15 cellular contexts compared by ENCODE assay signal in the genomic region with DNA sequence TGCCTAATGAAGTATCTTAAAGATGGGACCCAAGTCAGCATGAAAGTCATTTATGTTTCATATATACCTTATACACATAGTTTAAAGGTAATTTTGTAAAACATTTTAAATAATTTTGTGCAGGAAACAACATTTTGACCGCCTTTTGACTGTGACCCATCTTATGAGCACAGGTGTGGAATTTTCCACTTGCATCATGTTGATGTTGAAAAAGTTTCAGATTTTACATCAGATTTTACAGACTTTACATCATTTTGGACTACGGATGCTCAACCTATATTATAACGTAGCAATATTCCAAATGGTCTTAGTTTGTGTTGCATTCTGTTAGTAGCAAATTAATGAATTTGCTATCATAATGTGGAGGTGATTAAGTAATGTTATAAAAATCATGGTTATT. TPM values are rescaled to one million over a fixed set of nuclear protein-coding genes. Genes with fewer than 3 reads are reported as not detected.
DNase-seq lines count a peak whose midpoint lies in the region; ATAC-seq and TF ChIP-seq lines count a peak whose summit lies in the region.
"Had no signal": no experiment of that assay in that cellular context is flagged by ENCODE, and none has a peak within 500 bp of the region (broad histone marks: within the 10 kb centered on the region; RNA-seq: fewer than 3 reads in every experiment).

No MANE protein-coding gene starts in this region.

- H3K9me3 Mint-ChIP-seq in activated CD8-positive, alpha-beta T cell treated with anti-CD3 and anti-CD28 coated beads for 36 hours = no peaks in the 10 kb centered on the region
- H3K9me3 Mint-ChIP-seq in activated CD8-positive, alpha-beta T cell treated with anti-CD3 and anti-CD28 coated beads, Interleukin-2, amount 10 ng/mL, durations not matched to agents 7 days and 5 days (ENCODE audit: insufficient read depth) = no peaks in the 10 kb centered on the region
- no peaks in the 10 kb centered on the region for H3K9me3 Mint-ChIP-seq in stimulated activated naive CD8-positive, alpha-beta T cell treated with anti-CD3 and anti-CD28 coated beads, Interleukin-15, Interleukin-2, amounts not matched to agents 100 ng/mL and 50 ng/mL, for 24 hours
- no peaks in the 10 kb centered on the region for H3K9me3 Mint-ChIP-seq in activated naive CD8-positive, alpha-beta T cell treated with anti-CD3 and anti-CD28 coated beads for 36 hours
- H3K9me3 Mint-ChIP-seq in natural killer cell treated with Interleukin-12 subunit alpha and Interleukin-12 subunit beta and Interleukin-15 and Interleukin-18, amount 100 ng/mL, for 72 hours = no peaks in the 10 kb centered on the region
- H3K9me3 Mint-ChIP-seq: CD4-positive, alpha-beta memory T cell had no signal

- no peak for TF ChIP-seq CTCF in activated CD8-positive, alpha-beta T cell treated with anti-CD3 and anti-CD28 coated beads for 36 hours (IDR thresholded peaks at IDR 0.05)

- POLR2A ChIA-PET in activated CD8-positive, alpha-beta T cell treated with anti-CD3 and anti-CD28 coated beads for 36 hours (lab: Charles Lee) = no interaction called here
- POLR2A ChIA-PET in activated CD8-positive, alpha-beta T cell treated with anti-CD3 and anti-CD28 coated beads, Interleukin-2, amount 10 ng/mL, durations not matched to agents 7 days and 5 days (lab: Charles Lee) = no interaction called here

- no peak for DNase-seq in activated CD8-positive, alpha-beta T cell treated with anti-CD3 and anti-CD28 coated beads for 36 hours
- no peak for DNase-seq in activated CD8-positive, alpha-beta T cell treated with anti-CD3 and anti-CD28 coated beads, Interleukin-2, amount 10 ng/mL, durations not matched to agents 7 days and 5 days
- no peak for DNase-seq in stimulated activated naive CD8-positive, alpha-beta T cell treated with anti-CD3 and anti-CD28 coated beads, Interleukin-15, Interleukin-2, amounts not matched to agents 100 U/mL and 50 U/mL, for 24 hours
- no peak for DNase-seq in activated naive CD8-positive, alpha-beta T cell treated with anti-CD3 and anti-CD28 coated beads for 36 hours
- no peak for DNase-seq in GM19240 (ENCODE audit: insufficient read length, low spot score)
- DNase-seq in natural killer cell treated with Interleukin-12 subunit alpha and Interleukin-12 subunit beta and Interleukin-15 and Interleukin-18, amount 100 ng/mL, for 72 hours (ENCODE audit: low spot score) = no peak
- DNase-seq: C1 segment of cervical spinal cord; CD4-positive, alpha-beta memory T cell; DMS79; GM23248; H7 had no signal

- H3K27ac Mint-ChIP-seq in activated CD8-positive, alpha-beta T cell treated with anti-CD3 and anti-CD28 coated beads for 36 hours = peak overlapping the region; percentile 68
- H3K27ac Mint-ChIP-seq in activated CD8-positive, alpha-beta T cell treated with anti-CD3 and anti-CD28 coated beads, Interleukin-2, amount 10 ng/mL, durations not matched to agents 7 days and 5 days = no peak overlapping the region
- peak overlapping the region; percentile 43 for H3K27ac Mint-ChIP-seq in stimulated activated naive CD8-positive, alpha-beta T cell treated with anti-CD3 and anti-CD28 coated beads, Interleukin-15, Interleukin-2, amounts not matched to agents 100 ng/mL and 50 ng/mL, for 24 hours
- H3K27ac Mint-ChIP-seq in activated naive CD8-positive, alpha-beta T cell treated with anti-CD3 and anti-CD28 coated beads for 36 hours = peak overlapping the region; percentile 28
- H3K27ac Mint-ChIP-seq in natural killer cell treated with Interleukin-12 subunit alpha and Interleukin-12 subunit beta and Interleukin-15 and Interleukin-18, amount 100 ng/mL, for 72 hours = peak overlapping the region in 1 of 2 donors; percentile 54
- H3K27ac Mint-ChIP-seq: B cell had no signal

- no peak for ATAC-seq in activated CD8-positive, alpha-beta T cell treated with anti-CD3 and anti-CD28 coated beads for 36 hours
- ATAC-seq in activated CD8-positive, alpha-beta T cell treated with anti-CD3 and anti-CD28 coated beads, Interleukin-2, amount 10 ng/mL, durations not matched to agents 7 days and 5 days = no peak
- no peak for ATAC-seq in stimulated activated naive CD8-positive, alpha-beta T cell treated with anti-CD3 and anti-CD28 coated beads, Interleukin-15, Interleukin-2, amounts not matched to agents 100 U/mL and 50 U/mL, for 24 hours
- no peak for ATAC-seq in natural killer cell treated with Interleukin-12 subunit alpha and Interleukin-12 subunit beta and Interleukin-15 and Interleukin-18, amount 100 ng/mL, for 72 hours
- ATAC-seq in HG03045 (IDR thresholded peaks at IDR 0.05; ENCODE audit: unreplicated experiment) = no peak
- ATAC-seq: GM12878 had no signal

- CTCF ChIA-PET in activated CD8-positive, alpha-beta T cell treated with anti-CD3 and anti-CD28 coated beads for 36 hours (lab: Charles Lee) = interaction anchor here (0.6 to 1.5 kb wide), 2 partner anchors 9 to 321 kb away, joined by 3 read pairs; no protein-coding TSS in a partner anchor
- CTCF ChIA-PET in activated CD8-positive, alpha-beta T cell treated with anti-CD3 and anti-CD28 coated beads, Interleukin-2, amount 10 ng/mL, durations not matched to agents 7 days and 5 days (lab: Charles Lee) = no interaction called here

- no peak overlapping the region for H3K4me3 Mint-ChIP-seq in activated CD8-positive, alpha-beta T cell treated with anti-CD3 and anti-CD28 coated beads for 36 hours
- H3K4me3 Mint-ChIP-seq in activated CD8-positive, alpha-beta T cell treated with anti-CD3 and anti-CD28 coated beads, Interleukin-2, amount 10 ng/mL, durations not matched to agents 7 days and 5 days = no peak overlapping the region
- no peak overlapping the region for H3K4me3 Mint-ChIP-seq in stimulated activated naive CD8-positive, alpha-beta T cell treated with anti-CD3 and anti-CD28 coated beads, Interleukin-15, Interleukin-2, amounts not matched to agents 100 ng/mL and 50 ng/mL, for 24 hours
- H3K4me3 Mint-ChIP-seq in activated naive CD8-positive, alpha-beta T cell treated with anti-CD3 and anti-CD28 coated beads for 36 hours = no peak overlapping the region
- no peak overlapping the region for H3K4me3 Mint-ChIP-seq in natural killer cell treated with Interleukin-12 subunit alpha and Interleukin-12 subunit beta and Interleukin-15 and Interleukin-18, amount 100 ng/mL, for 72 hours
- H3K4me3 Mint-ChIP-seq: B cell; CD4-positive, alpha-beta memory T cell had no signal

- H3K27me3 Mint-ChIP-seq in activated CD8-positive, alpha-beta T cell treated with anti-CD3 and anti-CD28 coated beads for 36 hours = no peaks in the 10 kb centered on the region
- no peaks in the 10 kb centered on the region for H3K27me3 Mint-ChIP-seq in activated CD8-positive, alpha-beta T cell treated with anti-CD3 and anti-CD28 coated beads, Interleukin-2, amount 10 ng/mL, durations not matched to agents 7 days and 5 days (ENCODE audit: low read depth)
- H3K27me3 Mint-ChIP-seq in stimulated activated naive CD8-positive, alpha-beta T cell treated with anti-CD3 and anti-CD28 coated beads, Interleukin-15, Interleukin-2, amounts not matched to agents 100 ng/mL and 50 ng/mL, for 24 hours = no peaks in the 10 kb centered on the region
- no peaks in the 10 kb centered on the region for H3K27me3 Mint-ChIP-seq in activated naive CD8-positive, alpha-beta T cell treated with anti-CD3 and anti-CD28 coated beads for 36 hours
- no peaks in the 10 kb centered on the region for H3K27me3 Mint-ChIP-seq in natural killer cell treated with Interleukin-12 subunit alpha and Interleukin-12 subunit beta and Interleukin-15 and Interleukin-18, amount 100 ng/mL, for 72 hours
- H3K27me3 Mint-ChIP-seq: B cell; CD4-positive, alpha-beta memory T cell had no signal

- H3K36me3 Mint-ChIP-seq in activated CD8-positive, alpha-beta T cell treated with anti-CD3 and anti-CD28 coated beads for 36 hours (ENCODE audit: low read depth) = peaks cover 53% of the 10 kb centered on the region
- H3K36me3 Mint-ChIP-seq in activated CD8-positive, alpha-beta T cell treated with anti-CD3 and anti-CD28 coated beads, Interleukin-2, amount 10 ng/mL, durations not matched to agents 7 days and 5 days (ENCODE audit: low read depth) = peaks cover 56% of the 10 kb centered on the region
- peaks cover 73% of the 10 kb centered on the region for H3K36me3 Mint-ChIP-seq in stimulated activated naive CD8-positive, alpha-beta T cell treated with anti-CD3 and anti-CD28 coated beads, Interleukin-15, Interleukin-2, amounts not matched to agents 100 ng/mL and 50 ng/mL, for 24 hours (ENCODE audit: low read depth)
- peaks cover 47% of the 10 kb centered on the region for H3K36me3 Mint-ChIP-seq in activated naive CD8-positive, alpha-beta T cell treated with anti-CD3 and anti-CD28 coated beads for 36 hours
- H3K36me3 Mint-ChIP-seq in natural killer cell treated with Interleukin-12 subunit alpha and Interleukin-12 subunit beta and Interleukin-15 and Interleukin-18, amount 100 ng/mL, for 72 hours = peaks cover 5% of the 10 kb centered on the region

- H3K4me1 Mint-ChIP-seq in activated CD8-positive, alpha-beta T cell treated with anti-CD3 and anti-CD28 coated beads for 36 hours (ENCODE audit: low read depth) = peaks cover 39% of the 10 kb centered on the region
- peaks cover 22% of the 10 kb centered on the region for H3K4me1 Mint-ChIP-seq in activated CD8-positive, alpha-beta T cell treated with anti-CD3 and anti-CD28 coated beads, Interleukin-2, amount 10 ng/mL, durations not matched to agents 7 days and 5 days (ENCODE audit: low read depth)
- H3K4me1 Mint-ChIP-seq in stimulated activated naive CD8-positive, alpha-beta T cell treated with anti-CD3 and anti-CD28 coated beads, Interleukin-15, Interleukin-2, amounts not matched to agents 100 ng/mL and 50 ng/mL, for 24 hours (ENCODE audit: low read depth) = peaks cover 39% of the 10 kb centered on the region
- peaks cover 36% of the 10 kb centered on the region for H3K4me1 Mint-ChIP-seq in activated naive CD8-positive, alpha-beta T cell treated with anti-CD3 and anti-CD28 coated beads for 36 hours
- H3K4me1 Mint-ChIP-seq in natural killer cell treated with Interleukin-12 subunit alpha and Interleukin-12 subunit beta and Interleukin-15 and Interleukin-18, amount 100 ng/mL, for 72 hours (ENCODE audit: low read depth in 2 of 2) = peaks cover 18 to 30% of the 10 kb centered on the region in 2 donors

- intact Hi-C loops in activated CD8-positive, alpha-beta T cell treated with anti-CD3 and anti-CD28 coated beads for 36 hours (cut with micrococcal nuclease) = no loop called here

RNA-seq across cellular contexts. Expression of a gene that starts 21.7 kb away (rescaled TPM):
- total RNA-seq in activated CD8-positive, alpha-beta T cell treated with anti-CD3 and anti-CD28 coated beads for 36 hours = 10 to 100 TPM; 32.8 to 36.4 TPM
- 10 to 100 TPM; 35.1 to 36.5 TPM for total RNA-seq in activated CD8-positive, alpha-beta T cell treated with anti-CD3 and anti-CD28 coated beads, Interleukin-2, amount 10 ng/mL, durations not matched to agents 7 days and 5 days
- total RNA-seq in activated naive CD8-positive, alpha-beta T cell treated with anti-CD3 and anti-CD28 coated beads for 36 hours = 10 to 100 TPM; 46.1 to 46.5 TPM
- total RNA-seq in natural killer cell treated with Interleukin-12 subunit alpha and Interleukin-12 subunit beta and Interleukin-15 and Interleukin-18, amount 100 ng/mL, for 72 hours = 10 to 100 TPM; 28.6 to 36.0 TPM

RNA-seq across cellular contexts. Expression of a gene that starts 23.6 kb away (rescaled TPM):
- 100 to 1,000 TPM; 121 to 125 TPM for total RNA-seq in activated CD8-positive, alpha-beta T cell treated with anti-CD3 and anti-CD28 coated beads for 36 hours
- total RNA-seq in activated CD8-positive, alpha-beta T cell treated with anti-CD3 and anti-CD28 coated beads, Interleukin-2, amount 10 ng/mL, durations not matched to agents 7 days and 5 days = 100 to 1,000 TPM; 139 to 141 TPM
- total RNA-seq in activated naive CD8-positive, alpha-beta T cell treated with anti-CD3 and anti-CD28 coated beads for 36 hours = 100 to 1,000 TPM; 121 TPM
- total RNA-seq in natural killer cell treated with Interleukin-12 subunit alpha and Interleukin-12 subunit beta and Interleukin-15 and Interleukin-18, amount 100 ng/mL, for 72 hours = 100 to 1,000 TPM; 138 to 154 TPM
